19 cellular contexts compared by ENCODE assay signal in the genomic region with DNA sequence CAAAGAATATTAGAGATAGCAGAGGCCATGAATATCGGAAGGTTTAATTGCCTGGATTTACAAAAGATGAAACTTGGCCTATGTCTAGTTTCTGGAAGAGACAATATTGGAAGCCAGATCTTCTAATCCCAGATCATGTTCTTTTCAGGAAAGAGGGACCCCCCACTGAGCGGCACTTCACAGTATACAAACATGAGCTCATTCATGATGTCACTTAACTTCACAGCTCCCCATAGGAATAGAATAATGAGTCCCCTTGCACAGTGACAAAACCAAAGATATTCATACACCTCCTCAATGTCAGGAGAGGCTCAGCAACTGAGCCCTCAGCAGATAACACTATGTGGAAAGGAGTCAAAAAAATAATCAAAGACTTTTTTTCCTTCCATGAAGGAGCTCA.
"Had no signal": no experiment of that assay in that cellular context is flagged by ENCODE, and none has a peak within 500 bp of the region (broad histone marks: within the 10 kb centered on the region; RNA-seq: fewer than 3 reads in every experiment).

No MANE protein-coding gene starts in this region.

- H3K27ac ChIP-seq: coronary artery, foreskin keratinocyte, heart left ventricle, pancreas, suprapubic skin, thyroid gland had no signal

- ATAC-seq: foreskin keratinocyte, heart left ventricle, pancreas, right cardiac atrium had no signal

- DNase-seq: effector CD4-positive, alpha-beta T cell; endodermal cell; erythroblast; foreskin keratinocyte; heart left ventricle; hippocampal formation; midbrain; naive B cell; nucleus accumbens; pancreas; right cardiac atrium; small intestine; stimulated activated CD4-positive, alpha-beta T cell treated with anti-CD3 and anti-CD28 coated beads, Interleukin-2, amount 100 ng/mL, for 48 hours; stimulated activated naive CD4-positive, alpha-beta T cell treated with Interleukin-2 at 50 U/mL for 16 hours; thyroid gland had no signal

- H3K36me3 Mint-ChIP-seq: naive B cell had no signal

- H3K4me1 Mint-ChIP-seq: naive B cell had no signal

- H3K4me3 Mint-ChIP-seq: endodermal cell, naive B cell, type B pancreatic cell had no signal

- H3K36me3 ChIP-seq: pancreas, thyroid gland had no signal

- H3K4me3 ChIP-seq: coronary artery, heart left ventricle, pancreas, suprapubic skin, thyroid gland had no signal

- H3K27ac Mint-ChIP-seq: endodermal cell, naive B cell, progenitor cell of endocrine pancreas, type B pancreatic cell had no signal

- H3K9me3 ChIP-seq: heart left ventricle, pancreas, suprapubic skin, thyroid gland had no signal

- H3K4me1 ChIP-seq: foreskin keratinocyte, pancreas, suprapubic skin, thyroid gland had no signal

- H3K27me3 ChIP-seq: foreskin keratinocyte, heart left ventricle, pancreas, suprapubic skin, thyroid gland had no signal

- H3K27me3 Mint-ChIP-seq: naive B cell, progenitor cell of endocrine pancreas, type B pancreatic cell had no signal

- H3K9me3 Mint-ChIP-seq: endodermal cell, type B pancreatic cell had no signal
